In the genomic region with DNA sequence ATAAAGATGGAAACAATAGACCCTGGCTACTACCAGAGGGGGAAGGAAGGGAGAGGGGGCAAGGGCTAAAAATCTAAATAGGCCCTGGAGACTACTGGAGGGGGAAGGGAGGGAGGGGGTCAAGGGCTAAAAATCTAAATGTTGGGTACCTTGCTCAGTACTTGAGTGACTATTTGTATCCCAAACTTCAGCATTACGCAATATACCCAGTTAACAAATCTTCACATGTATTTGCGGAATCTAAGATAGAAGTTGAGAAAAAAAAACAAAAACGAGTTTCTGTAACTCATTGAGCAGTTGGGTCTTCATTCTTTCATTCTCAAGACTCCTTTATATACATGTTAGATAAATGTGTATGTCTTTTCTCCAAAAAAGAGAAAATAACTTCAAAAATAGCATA, we compare ENCODE assay signal across 3 cellular contexts.
TF ChIP-seq lines count a peak whose summit lies in the region.

No MANE protein-coding gene starts in this region.

TF ChIP-seq in A549, 52 proteins besides CTCF, POLR2A, EP300 and RAD21:
- peak; percentile 46 to 61; a peak in 2 of 4 replicates for TF ChIP-seq CEBPB (IDR thresholded peaks at IDR 0.05)
- TF ChIP-seq, protein P1, sequence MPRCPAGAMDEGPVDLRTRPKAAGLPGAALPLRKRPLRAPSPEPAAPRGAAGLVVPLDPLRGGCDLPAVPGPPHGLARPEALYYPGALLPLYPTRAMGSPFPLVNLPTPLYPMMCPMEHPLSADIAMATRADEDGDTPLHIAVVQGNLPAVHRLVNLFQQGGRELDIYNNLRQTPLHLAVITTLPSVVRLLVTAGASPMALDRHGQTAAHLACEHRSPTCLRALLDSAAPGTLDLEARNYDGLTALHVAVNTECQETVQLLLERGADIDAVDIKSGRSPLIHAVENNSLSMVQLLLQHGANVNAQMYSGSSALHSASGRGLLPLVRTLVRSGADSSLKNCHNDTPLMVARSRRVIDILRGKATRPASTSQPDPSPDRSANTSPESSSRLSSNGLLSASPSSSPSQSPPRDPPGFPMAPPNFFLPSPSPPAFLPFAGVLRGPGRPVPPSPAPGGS (IDR thresholded peaks at IDR 0.05), result no peak

TF ChIP-seq in IMR-90, 13 proteins besides CTCF, POLR2A, EP300 and RAD21:
- TF ChIP-seq NFE2L2 (IDR thresholded peaks at IDR 0.05; ENCODE audit: low read depth, low read length) (no peak), CEBPB (IDR thresholded peaks at IDR 0.05; ENCODE audit: low read depth, low read length) (peak; percentile 81)

TF ChIP-seq in H1, 55 proteins besides CTCF, POLR2A, EP300 and RAD21:
- TF ChIP-seq CEBPB (IDR thresholded peaks at IDR 0.05; ENCODE audit: low read depth, low read length) (peak; percentile 59; the same call in 1 of the 2 replicates), BCL11A (IDR thresholded peaks at IDR 0.05; ENCODE audit: low read depth in 2 of 2, low read length in 2 of 2) (no peak)
